ENCODE assay signal across 2 cellular contexts in genomic region chrX:12309733-12310054, GRCh38.
TF ChIP-seq lines count a peak whose summit lies in the region.

No MANE protein-coding gene starts in this region.

TF ChIP-seq in A549, 52 proteins besides CTCF, POLR2A, EP300 and RAD21 (continued from another document):
- TF ChIP-seq ATOH8 (CRISPR knock-in tag; IDR thresholded peaks at IDR 0.05; ENCODE audit: low read depth): no peak
- TF ChIP-seq RNF2 (IDR thresholded peaks at IDR 0.05; ENCODE audit: borderline replicate concordance, low read depth): no peak
- TF ChIP-seq CBX8 (IDR thresholded peaks at IDR 0.05): no peak
- TF ChIP-seq ELK1 (IDR thresholded peaks at IDR 0.05; ENCODE audit: low read depth, low read length): no peak
- TF ChIP-seq HOXB13 (CRISPR knock-in tag; IDR thresholded peaks at IDR 0.05; ENCODE audit: low read depth): no peak
- TF ChIP-seq TFCP2L1 (CRISPR knock-in tag; IDR thresholded peaks at IDR 0.05): no peak
- TF ChIP-seq JUN (IDR thresholded peaks at IDR 0.05): no peak

TF ChIP-seq in GM23338, 12 proteins besides CTCF, POLR2A, EP300 and RAD21 (continued from another document):
- no peak for TF ChIP-seq REST (IDR thresholded peaks at IDR 0.05; ENCODE audit: unreplicated experiment)
- no peak for TF ChIP-seq CREB1 (CRISPR knock-in tag; IDR thresholded peaks at IDR 0.05; ENCODE audit: low read depth)
- TF ChIP-seq JUNB (IDR thresholded peaks at IDR 0.05; ENCODE audit: unreplicated experiment): no peak
- TF ChIP-seq ZNF462 (CRISPR knock-in tag; IDR thresholded peaks at IDR 0.05): no peak
